In the genomic region with DNA sequence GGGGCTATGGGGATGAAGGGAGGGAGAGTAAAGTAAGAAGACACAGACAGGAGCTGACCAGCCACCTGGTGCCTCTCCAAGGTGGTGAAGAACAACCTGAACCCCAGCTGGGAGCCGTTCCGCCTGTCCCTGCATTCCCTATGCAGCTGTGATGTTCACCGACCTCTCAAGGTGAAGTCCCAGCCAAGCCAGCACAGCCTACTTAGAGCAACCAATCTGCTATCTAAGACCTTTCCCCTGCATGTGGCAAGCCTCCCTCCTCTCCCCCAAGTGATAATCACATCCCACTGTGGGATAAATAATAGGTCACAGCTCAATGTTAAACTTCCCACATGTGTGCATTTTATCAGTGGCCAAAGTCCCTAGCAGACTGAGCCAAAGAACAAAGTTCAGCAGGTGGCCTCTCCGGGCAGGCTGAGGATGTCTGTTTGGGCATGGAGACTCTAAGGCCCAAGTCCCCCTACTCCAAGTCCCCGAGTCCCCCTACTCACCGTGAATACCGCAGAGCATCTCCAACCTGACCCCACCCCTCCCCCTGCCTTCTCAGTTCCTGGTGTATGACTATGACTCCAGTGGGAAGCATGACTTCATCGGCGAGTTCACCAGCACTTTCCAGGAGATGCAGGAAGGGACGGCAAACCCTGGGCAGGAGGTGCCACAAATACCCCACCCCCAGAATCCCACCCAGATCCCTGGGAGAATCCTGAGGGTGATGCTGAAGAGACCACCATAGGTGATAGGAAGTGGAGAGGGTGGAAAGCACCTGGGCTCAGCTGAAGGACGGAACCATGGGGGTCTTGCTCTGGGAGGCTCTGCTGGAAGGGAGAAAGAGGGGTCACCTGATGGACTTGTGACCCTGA, we compare ENCODE assay signal across 1 cellular context.
TF ChIP-seq lines count a peak whose summit lies in the region.

No MANE protein-coding gene starts in this region.

TF ChIP-seq in HepG2, 621 proteins besides CTCF, POLR2A, EP300 and RAD21 (continued from another document and continues in another):
- TF ChIP-seq, protein P1, sequence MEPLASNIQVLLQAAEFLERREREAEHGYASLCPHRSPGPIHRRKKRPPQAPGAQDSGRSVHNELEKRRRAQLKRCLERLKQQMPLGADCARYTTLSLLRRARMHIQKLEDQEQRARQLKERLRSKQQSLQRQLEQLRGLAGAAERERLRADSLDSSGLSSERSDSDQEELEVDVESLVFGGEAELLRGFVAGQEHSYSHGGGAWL (CRISPR knock-in tag; IDR thresholded peaks at IDR 0.05): no peak
- TF ChIP-seq RORA (CRISPR knock-in tag; IDR thresholded peaks at IDR 0.05): no peak
- peak; percentile 58; the same call in 1 of the 2 replicates for TF ChIP-seq KLF12 (CRISPR knock-in tag; IDR thresholded peaks at IDR 0.05; ENCODE audit: borderline replicate concordance)
- 0 out of 2 replicates have a peak, but pooled peaks have one; percentile 7 for TF ChIP-seq ZNF143 (CRISPR knock-in tag; IDR thresholded peaks at IDR 0.05)
- 0 out of 2 replicates have a peak, but pooled peaks have one; percentile 52 for TF ChIP-seq EED (CRISPR knock-in tag; IDR thresholded peaks at IDR 0.05)
- TF ChIP-seq ZNF234 (CRISPR knock-in tag; conservative IDR thresholded peaks at IDR 0.05): no peak
- TF ChIP-seq HNF4G (IDR thresholded peaks at IDR 0.05; ENCODE audit: borderline replicate concordance, low read depth, low read length): peak; percentile 84
- peak; percentile 45; the same call in 1 of the 2 replicates for TF ChIP-seq HNF4G (CRISPR knock-in tag; IDR thresholded peaks at IDR 0.05; ENCODE audit: borderline replicate concordance, low read depth)
- 0 out of 2 replicates have a peak, but pooled peaks have one; percentile 31 for TF ChIP-seq ZNF761 (CRISPR knock-in tag; conservative IDR thresholded peaks at IDR 0.05)
- no peak for TF ChIP-seq MZF1 (CRISPR knock-in tag; IDR thresholded peaks at IDR 0.05; ENCODE audit: borderline replicate concordance)
- no peak for TF ChIP-seq ZNF598 (CRISPR knock-in tag; IDR thresholded peaks at IDR 0.05; ENCODE audit: borderline replicate concordance)
- TF ChIP-seq ZNF264 (CRISPR knock-in tag; IDR thresholded peaks at IDR 0.05): no peak
- TF ChIP-seq, protein P2, sequence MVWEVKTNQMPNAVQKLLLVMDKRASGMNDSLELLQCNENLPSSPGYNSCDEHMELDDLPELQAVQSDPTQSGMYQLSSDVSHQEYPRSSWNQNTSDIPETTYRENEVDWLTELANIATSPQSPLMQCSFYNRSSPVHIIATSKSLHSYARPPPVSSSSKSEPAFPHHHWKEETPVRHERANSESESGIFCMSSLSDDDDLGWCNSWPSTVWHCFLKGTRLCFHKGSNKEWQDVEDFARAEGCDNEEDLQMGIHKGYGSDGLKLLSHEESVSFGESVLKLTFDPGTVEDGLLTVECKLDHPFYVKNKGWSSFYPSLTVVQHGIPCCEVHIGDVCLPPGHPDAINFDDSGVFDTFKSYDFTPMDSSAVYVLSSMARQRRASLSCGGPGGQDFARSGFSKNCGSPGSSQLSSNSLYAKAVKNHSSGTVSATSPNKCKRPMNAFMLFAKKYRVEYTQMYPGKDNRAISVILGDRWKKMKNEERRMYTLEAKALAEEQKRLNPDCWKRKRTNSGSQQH (CRISPR knock-in tag; IDR thresholded peaks at IDR 0.05; ENCODE audit: low read depth): 0 out of 2 replicates have a peak, but pooled peaks have one; percentile 35
- TF ChIP-seq TP53 (CRISPR knock-in tag; conservative IDR thresholded peaks at IDR 0.05): no peak
- peak; percentile 28; the same call in 1 of the 2 replicates for TF ChIP-seq SAP130 (CRISPR knock-in tag; IDR thresholded peaks at IDR 0.05; ENCODE audit: low read depth)
- TF ChIP-seq PHF8 (CRISPR knock-in tag; IDR thresholded peaks at IDR 0.05): 0 out of 2 replicates have a peak, but pooled peaks have one; percentile 29
- TF ChIP-seq MED1 (CRISPR knock-in tag; IDR thresholded peaks at IDR 0.05): peak; percentile 32; the same call in 1 of the 2 replicates
- no peak for TF ChIP-seq ARNT2 (CRISPR knock-in tag; IDR thresholded peaks at IDR 0.05; ENCODE audit: low read depth)
- TF ChIP-seq, protein P3, sequence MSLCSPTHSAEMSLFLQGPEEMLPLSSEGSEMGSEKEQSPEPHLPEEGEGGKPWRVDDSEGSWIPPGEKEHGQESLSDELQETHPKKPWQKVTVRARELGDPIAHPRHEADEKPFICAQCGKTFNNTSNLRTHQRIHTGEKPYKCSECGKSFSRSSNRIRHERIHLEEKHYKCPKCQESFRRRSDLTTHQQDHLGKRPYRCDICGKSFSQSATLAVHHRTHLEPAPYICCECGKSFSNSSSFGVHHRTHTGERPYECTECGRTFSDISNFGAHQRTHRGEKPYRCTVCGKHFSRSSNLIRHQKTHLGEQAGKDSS (CRISPR knock-in tag; IDR thresholded peaks at IDR 0.05; ENCODE audit: borderline replicate concordance, low read depth): no peak
- TF ChIP-seq, protein P4, sequence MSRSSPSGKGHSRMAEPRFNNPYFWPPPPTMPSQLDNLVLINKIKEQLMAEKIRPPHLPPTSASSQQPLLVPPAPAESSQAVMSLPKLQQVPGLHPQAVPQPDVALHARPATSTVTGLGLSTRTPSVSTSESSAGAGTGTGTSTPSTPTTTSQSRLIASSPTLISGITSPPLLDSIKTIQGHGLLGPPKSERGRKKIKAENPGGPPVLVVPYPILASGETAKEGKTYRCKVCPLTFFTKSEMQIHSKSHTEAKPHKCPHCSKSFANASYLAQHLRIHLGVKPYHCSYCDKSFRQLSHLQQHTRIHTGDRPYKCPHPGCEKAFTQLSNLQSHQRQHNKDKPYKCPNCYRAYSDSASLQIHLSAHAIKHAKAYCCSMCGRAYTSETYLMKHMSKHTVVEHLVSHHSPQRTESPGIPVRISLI (CRISPR knock-in tag; IDR thresholded peaks at IDR 0.05; ENCODE audit: borderline replicate concordance): no peak
- TF ChIP-seq ZNF543 (CRISPR knock-in tag; IDR thresholded peaks at IDR 0.05): 0 out of 2 replicates have a peak, but pooled peaks have one; percentile 44
- peak; percentile 85 for TF ChIP-seq HNF4A (CRISPR knock-in tag; IDR thresholded peaks at IDR 0.05)
- TF ChIP-seq RFX3 (CRISPR knock-in tag; IDR thresholded peaks at IDR 0.05): no peak
- 0 out of 2 replicates have a peak, but pooled peaks have one; percentile 43 for TF ChIP-seq HDAC1 (CRISPR knock-in tag; IDR thresholded peaks at IDR 0.05)
- TF ChIP-seq, protein P5, sequence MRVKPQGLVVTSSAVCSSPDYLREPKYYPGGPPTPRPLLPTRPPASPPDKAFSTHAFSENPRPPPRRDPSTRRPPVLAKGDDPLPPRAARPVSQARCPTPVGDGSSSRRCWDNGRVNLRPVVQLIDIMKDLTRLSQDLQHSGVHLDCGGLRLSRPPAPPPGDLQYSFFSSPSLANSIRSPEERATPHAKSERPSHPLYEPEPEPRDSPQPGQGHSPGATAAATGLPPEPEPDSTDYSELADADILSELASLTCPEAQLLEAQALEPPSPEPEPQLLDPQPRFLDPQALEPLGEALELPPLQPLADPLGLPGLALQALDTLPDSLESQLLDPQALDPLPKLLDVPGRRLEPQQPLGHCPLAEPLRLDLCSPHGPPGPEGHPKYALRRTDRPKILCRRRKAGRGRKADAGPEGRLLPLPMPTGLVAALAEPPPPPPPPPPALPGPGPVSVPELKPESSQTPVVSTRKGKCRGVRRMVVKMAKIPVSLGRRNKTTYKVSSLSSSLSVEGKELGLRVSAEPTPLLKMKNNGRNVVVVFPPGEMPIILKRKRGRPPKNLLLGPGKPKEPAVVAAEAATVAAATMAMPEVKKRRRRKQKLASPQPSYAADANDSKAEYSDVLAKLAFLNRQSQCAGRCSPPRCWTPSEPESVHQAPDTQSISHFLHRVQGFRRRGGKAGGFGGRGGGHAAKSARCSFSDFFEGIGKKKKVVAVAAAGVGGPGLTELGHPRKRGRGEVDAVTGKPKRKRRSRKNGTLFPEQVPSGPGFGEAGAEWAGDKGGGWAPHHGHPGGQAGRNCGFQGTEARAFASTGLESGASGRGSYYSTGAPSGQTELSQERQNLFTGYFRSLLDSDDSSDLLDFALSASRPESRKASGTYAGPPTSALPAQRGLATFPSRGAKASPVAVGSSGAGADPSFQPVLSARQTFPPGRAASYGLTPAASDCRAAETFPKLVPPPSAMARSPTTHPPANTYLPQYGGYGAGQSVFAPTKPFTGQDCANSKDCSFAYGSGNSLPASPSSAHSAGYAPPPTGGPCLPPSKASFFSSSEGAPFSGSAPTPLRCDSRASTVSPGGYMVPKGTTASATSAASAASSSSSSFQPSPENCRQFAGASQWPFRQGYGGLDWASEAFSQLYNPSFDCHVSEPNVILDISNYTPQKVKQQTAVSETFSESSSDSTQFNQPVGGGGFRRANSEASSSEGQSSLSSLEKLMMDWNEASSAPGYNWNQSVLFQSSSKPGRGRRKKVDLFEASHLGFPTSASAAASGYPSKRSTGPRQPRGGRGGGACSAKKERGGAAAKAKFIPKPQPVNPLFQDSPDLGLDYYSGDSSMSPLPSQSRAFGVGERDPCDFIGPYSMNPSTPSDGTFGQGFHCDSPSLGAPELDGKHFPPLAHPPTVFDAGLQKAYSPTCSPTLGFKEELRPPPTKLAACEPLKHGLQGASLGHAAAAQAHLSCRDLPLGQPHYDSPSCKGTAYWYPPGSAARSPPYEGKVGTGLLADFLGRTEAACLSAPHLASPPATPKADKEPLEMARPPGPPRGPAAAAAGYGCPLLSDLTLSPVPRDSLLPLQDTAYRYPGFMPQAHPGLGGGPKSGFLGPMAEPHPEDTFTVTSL (CRISPR knock-in tag; IDR thresholded peaks at IDR 0.05; ENCODE audit: borderline replicate concordance): 0 out of 2 replicates have a peak, but pooled peaks have one; percentile 48
- TF ChIP-seq TARDBP (CRISPR knock-in tag; IDR thresholded peaks at IDR 0.05): peak; percentile 40; the same call in 1 of the 2 replicates
- 0 out of 2 replicates have a peak, but pooled peaks have one; percentile 42 for TF ChIP-seq ZNF747 (CRISPR knock-in tag; IDR thresholded peaks at IDR 0.05; ENCODE audit: borderline replicate concordance)
- TF ChIP-seq, protein P6, sequence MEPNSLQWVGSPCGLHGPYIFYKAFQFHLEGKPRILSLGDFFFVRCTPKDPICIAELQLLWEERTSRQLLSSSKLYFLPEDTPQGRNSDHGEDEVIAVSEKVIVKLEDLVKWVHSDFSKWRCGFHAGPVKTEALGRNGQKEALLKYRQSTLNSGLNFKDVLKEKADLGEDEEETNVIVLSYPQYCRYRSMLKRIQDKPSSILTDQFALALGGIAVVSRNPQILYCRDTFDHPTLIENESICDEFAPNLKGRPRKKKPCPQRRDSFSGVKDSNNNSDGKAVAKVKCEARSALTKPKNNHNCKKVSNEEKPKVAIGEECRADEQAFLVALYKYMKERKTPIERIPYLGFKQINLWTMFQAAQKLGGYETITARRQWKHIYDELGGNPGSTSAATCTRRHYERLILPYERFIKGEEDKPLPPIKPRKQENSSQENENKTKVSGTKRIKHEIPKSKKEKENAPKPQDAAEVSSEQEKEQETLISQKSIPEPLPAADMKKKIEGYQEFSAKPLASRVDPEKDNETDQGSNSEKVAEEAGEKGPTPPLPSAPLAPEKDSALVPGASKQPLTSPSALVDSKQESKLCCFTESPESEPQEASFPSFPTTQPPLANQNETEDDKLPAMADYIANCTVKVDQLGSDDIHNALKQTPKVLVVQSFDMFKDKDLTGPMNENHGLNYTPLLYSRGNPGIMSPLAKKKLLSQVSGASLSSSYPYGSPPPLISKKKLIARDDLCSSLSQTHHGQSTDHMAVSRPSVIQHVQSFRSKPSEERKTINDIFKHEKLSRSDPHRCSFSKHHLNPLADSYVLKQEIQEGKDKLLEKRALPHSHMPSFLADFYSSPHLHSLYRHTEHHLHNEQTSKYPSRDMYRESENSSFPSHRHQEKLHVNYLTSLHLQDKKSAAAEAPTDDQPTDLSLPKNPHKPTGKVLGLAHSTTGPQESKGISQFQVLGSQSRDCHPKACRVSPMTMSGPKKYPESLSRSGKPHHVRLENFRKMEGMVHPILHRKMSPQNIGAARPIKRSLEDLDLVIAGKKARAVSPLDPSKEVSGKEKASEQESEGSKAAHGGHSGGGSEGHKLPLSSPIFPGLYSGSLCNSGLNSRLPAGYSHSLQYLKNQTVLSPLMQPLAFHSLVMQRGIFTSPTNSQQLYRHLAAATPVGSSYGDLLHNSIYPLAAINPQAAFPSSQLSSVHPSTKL (CRISPR knock-in tag; IDR thresholded peaks at IDR 0.05): no peak
- 0 out of 2 replicates have a peak, but pooled peaks have one; percentile 34 for TF ChIP-seq JUN (CRISPR knock-in tag; IDR thresholded peaks at IDR 0.05)
- no peak for TF ChIP-seq SMC3 (IDR thresholded peaks at IDR 0.05; ENCODE audit: low read length)
- 0 out of 2 replicates have a peak, but pooled peaks have one; percentile 24 for TF ChIP-seq TOPORS (CRISPR knock-in tag; IDR thresholded peaks at IDR 0.05)
- peak; percentile 20; the same call in 1 of the 2 replicates for TF ChIP-seq HOXA3 (CRISPR knock-in tag; IDR thresholded peaks at IDR 0.05)
- no peak for TF ChIP-seq CC2D1A (CRISPR knock-in tag; IDR thresholded peaks at IDR 0.05)
- TF ChIP-seq TBL1XR1 (IDR thresholded peaks at IDR 0.05; ENCODE audit: borderline replicate concordance, low read length, partially characterized antibody): no peak
- peak; percentile 56; the same call in 1 of the 2 replicates for TF ChIP-seq ZNF766 (CRISPR knock-in tag; IDR thresholded peaks at IDR 0.05; ENCODE audit: borderline replicate concordance)
